ENCODE assay signal across 29 cellular contexts in genomic region chr4:155967098-155967497, GRCh38. TPM values are rescaled to one million over a fixed set of nuclear protein-coding genes. Genes with fewer than 3 reads are reported as not detected.
A peak's percentile ranks its signal among the peaks of the same experiment; 100 is the strongest.
DNase-seq lines count a peak whose midpoint lies in the region; ATAC-seq and TF ChIP-seq lines count a peak whose summit lies in the region.
"Had no signal": no experiment of that assay in that cellular context is flagged by ENCODE, and none has a peak within 500 bp of the region (broad histone marks: within the 10 kb centered on the region; RNA-seq: fewer than 3 reads in every experiment).

No MANE protein-coding gene starts in this region.

- TF ChIP-seq CTCF in fibroblast of lung (conservative IDR thresholded peaks at IDR 0.05 in 1 of 2, IDR thresholded peaks at IDR 0.05 in 1 of 2; ENCODE audit: low read depth in 1 of 2, low read length in 2 of 2) (no peak), sigmoid colon (IDR thresholded peaks at IDR 0.05) (no peak)

- no peaks in the 10 kb centered on the region for H3K27me3 ChIP-seq in adipocyte (replicated peaks; ENCODE audit: control insufficient read depth, insufficient read depth, low read length)
- H3K27me3 ChIP-seq in fibroblast of lung (ENCODE audit: control insufficient read depth, insufficient read depth, low read length), result no peaks in the 10 kb centered on the region
- no peaks in the 10 kb centered on the region for H3K27me3 ChIP-seq in sigmoid colon
- H3K27me3 ChIP-seq: spleen, thyroid gland had no signal

- ATAC-seq in HG02623 (IDR thresholded peaks at IDR 0.05; ENCODE audit: unreplicated experiment) (no peak), GM19351 (IDR thresholded peaks at IDR 0.05; ENCODE audit: unreplicated experiment) (no peak)
- ATAC-seq: activated CD8-positive, alpha-beta T cell treated with anti-CD3 and anti-CD28 coated beads, Interleukin-2, amount 10 ng/mL, durations not matched to agents 7 days and 5 days; CD8-positive, alpha-beta T cell; HCT116; left lobe of liver had no signal

- intact Hi-C loops in sigmoid colon (cut with DNase I), result loop anchor here (10.0 kb wide), 1 partner anchor 328 kb away; no protein-coding TSS in a partner anchor

- no peaks in the 10 kb centered on the region for H4K20me1 ChIP-seq in fibroblast of lung (ENCODE audit: control insufficient read depth, extremely low read depth, insufficient read depth, low read length)

- H3K79me2 ChIP-seq in fibroblast of lung (ENCODE audit: control insufficient read depth, insufficient read depth, low read length), result no peaks in the 10 kb centered on the region

- H3K9ac ChIP-seq in adipocyte (ENCODE audit: low read length) (no peak overlapping the region), fibroblast of lung (ENCODE audit: insufficient read depth, low read length) (no peak overlapping the region)

- H3K4me2 ChIP-seq in fibroblast of lung (ENCODE audit: extremely low read depth, insufficient read depth, low read length), result no peak overlapping the region

- H3K36me3 ChIP-seq in adipocyte (ENCODE audit: control insufficient read depth, insufficient read depth, low read length, severe bottlenecking) (no peaks in the 10 kb centered on the region), fibroblast of lung (ENCODE audit: control insufficient read depth, insufficient read depth, low read length) (no peaks in the 10 kb centered on the region), sigmoid colon (no peaks in the 10 kb centered on the region)
- H3K36me3 ChIP-seq: adrenal gland, spleen, thyroid gland had no signal

- no peaks in the 10 kb centered on the region for H3K9me3 ChIP-seq in adipocyte (ENCODE audit: control insufficient read depth, low read length)
- no peaks in the 10 kb centered on the region for H3K9me3 ChIP-seq in fibroblast of lung (ENCODE audit: control insufficient read depth, insufficient read depth, low read depth, low read length)
- H3K9me3 ChIP-seq in sigmoid colon, result no peaks in the 10 kb centered on the region
- H3K9me3 ChIP-seq: adrenal gland, spleen, thyroid gland had no signal

- DNase-seq in adipocyte (ENCODE audit: low read depth) (peak; percentile 30), fibroblast of lung (ENCODE audit: low read depth in 2 of 2) (peak; percentile 38 to 64), myocyte (ENCODE audit: low read depth) (peak; percentile 80), sigmoid colon (no peak), NCI-H2029 (lab: John Stamatoyannopoulos, UW) (no peak)
- DNase-seq: activated CD4-positive, CD25-positive, alpha-beta regulatory T cell treated with anti-CD3 and anti-CD28 coated beads, Interleukin-2, amount 50 U/mL, for 72 hours; activated CD8-positive, alpha-beta T cell treated with anti-CD3 and anti-CD28 coated beads, Interleukin-2, amount 10 ng/mL, durations not matched to agents 7 days and 5 days; activated gamma-delta T cell; adrenal gland; AML-193; CD8-positive, alpha-beta T cell; central memory CD4-positive, alpha-beta T cell; DMS153; GF-D8; KG1; MV-4-11; NCI-H1694 treated with DMSO at 0.1 percent for 48 hours; NCI-H226; NCI-H82; SHP77 treated with DMSO at 0.1 percent for 48 hours; spleen; stimulated activated CD4-positive, alpha-beta T cell treated with anti-CD3 and anti-CD28 coated beads, Interleukin-4, amount 100 ng/mL, for 1 hour; stimulated activated naive CD4-positive, alpha-beta T cell treated with Interleukin-2 at 50 U/mL for 16 hours; thyroid gland had no signal

- TF ChIP-seq EP300 in sigmoid colon (IDR thresholded peaks at IDR 0.05), result no peak

- no peak overlapping the region for H3K27ac ChIP-seq in fibroblast of lung (ENCODE audit: insufficient read depth, low read length)
- H3K27ac ChIP-seq in sigmoid colon, result peak overlapping the region in 2 of 4 donors; percentile 24 to 43
- H3K27ac ChIP-seq: adrenal gland, epithelial cell of prostate, spleen, thyroid gland had no signal

- no peak overlapping the region for H3K4me3 ChIP-seq in adipocyte (ENCODE audit: low read length)
- no peak overlapping the region for H3K4me3 ChIP-seq in fibroblast of lung (replicated peaks in 1 of 4; ENCODE audit: control extremely low read depth in 1 of 4, insufficient read depth in 1 of 4, low read depth in 3 of 4, low read length in 4 of 4)
- no peak overlapping the region for H3K4me3 ChIP-seq in sigmoid colon
- H3K4me3 ChIP-seq: adrenal gland, spleen, thyroid gland had no signal

- no peak for TF ChIP-seq POLR2A in sigmoid colon (IDR thresholded peaks at IDR 0.05)

- H2AFZ ChIP-seq in fibroblast of lung (ENCODE audit: low read length), result no peak overlapping the region

- peaks cover 18% of the 10 kb centered on the region for H3K4me1 ChIP-seq in adipocyte (ENCODE audit: control insufficient read depth, insufficient read depth, low read length)
- peaks cover 3% of the 10 kb centered on the region for H3K4me1 ChIP-seq in fibroblast of lung (ENCODE audit: control insufficient read depth, extremely low read depth, insufficient read depth, low read length)
- H3K4me1 ChIP-seq in sigmoid colon, result peaks cover 0 to 20% (median 11%) of the 10 kb centered on the region in 4 donors
- H3K4me1 ChIP-seq: adrenal gland, spleen, thyroid gland had no signal

RNA-seq across cellular contexts. Expression of gene CTSO, which starts 13.4 kb away (rescaled TPM):
- total RNA-seq in fibroblast of lung, result 22.1 and 23.6 TPM in 2 replicates
- polyA plus RNA-seq in fibroblast of lung, result 13.7 and 47.3 TPM in 2 replicates
- polyA plus RNA-seq in fibroblast of lung (2012), result 7.6 and 24.4 TPM in 2 replicates
- 2.2 and 3.3 TPM in 2 replicates for polyA minus RNA-seq in fibroblast of lung (ENCODE audit: low replicate concordance)
- total RNA-seq in myocyte, result 29.4 and 32.9 TPM in 2 replicates
- polyA plus RNA-seq in myocyte (2012), result 11.3 TPM
- total RNA-seq in sigmoid colon, result 10 to 100 TPM; 26.0 to 41.4 (median 28.9) TPM
- polyA plus RNA-seq in sigmoid colon, result 1 to 10 TPM; 2.1 to 7.6 (median 5.4) TPM

Comparison
In these comparisons a context has a peak if more than half of its experiments do, and no peak if none do; other contexts are left out.
1. DNase-seq: peak in adipocyte (single experiment), fibroblast of lung (2 of 2) and myocyte (single experiment); none in sigmoid colon (single experiment) and NCI-H2029 (single experiment).